ENCODE assay signal across 28 cellular contexts in genomic region chr13:95809429-95809828, GRCh38.
"Had no signal": no experiment of that assay in that cellular context is flagged by ENCODE, and none has a peak within 500 bp of the region (broad histone marks: within the 10 kb centered on the region; RNA-seq: fewer than 3 reads in every experiment).

No MANE protein-coding gene starts in this region.

- H3K4me3 Mint-ChIP-seq: naive thymus-derived CD4-positive, alpha-beta T cell; natural killer cell treated with Interleukin-12 subunit alpha and Interleukin-12 subunit beta and Interleukin-15 and Interleukin-18, amount 100 ng/mL, for 72 hours; stimulated activated naive B cell treated with anti-CD40 and anti-IgM and Interleukin-4, amounts not matched to agents 10 μg/mL and 1 μg/mL and 100 μg/mL, for 72 hours had no signal

- H2AFZ ChIP-seq: hepatocyte, parathyroid adenoma had no signal

- H3K4me3 ChIP-seq: heart right ventricle, hepatocyte, left lung, lung, mucosa of descending colon, skin epidermis, stomach, testis, thyroid gland, transverse colon, upper lobe of left lung, vagina had no signal

- DNase-seq: kidney glomerular epithelial cell; left colon; left lung; midbrain; mucosa of descending colon; naive thymus-derived CD4-positive, alpha-beta T cell; occipital lobe; right cardiac atrium; stimulated activated CD4-positive, alpha-beta T cell treated with anti-CD3 and anti-CD28 coated beads, Interleukin-12 subunit alpha, Interleukin-12 subunit beta, amount 100 ng/mL, for 4 hours; stimulated activated CD4-positive, alpha-beta T cell treated with anti-CD3 and anti-CD28 coated beads, Interleukin-15, amount 100 ng/mL, for 24 hours; stimulated activated CD4-positive, alpha-beta T cell treated with anti-CD3 and anti-CD28 coated beads, Interleukin-2, amount 100 ng/mL, for 24 hours; stimulated activated CD4-positive, alpha-beta T cell treated with anti-CD3 and anti-CD28 coated beads, Interleukin-4, amount 100 ng/mL, for 1 hour; stimulated activated naive B cell treated with anti-CD40 and anti-IgM and Interleukin-4, amounts not matched to agents 10 μg/mL and 1 μg/mL and 100 μg/mL, for 72 hours; stimulated activated naive CD8-positive, alpha-beta T cell treated with anti-CD3 and anti-CD28 coated beads, Interleukin-15, Interleukin-2, amounts not matched to agents 100 U/mL and 50 U/mL, for 24 hours; stomach; testis; thyroid gland; transverse colon had no signal

- H3K4me2 ChIP-seq: hepatocyte had no signal

- H3K36me3 ChIP-seq: neutrophil, thyroid gland, transverse colon had no signal

- H3K36me3 Mint-ChIP-seq: natural killer cell treated with Interleukin-12 subunit alpha and Interleukin-12 subunit beta and Interleukin-15 and Interleukin-18, amount 100 ng/mL, for 72 hours had no signal

- H3K4me1 ChIP-seq: heart right ventricle, left lung, parathyroid adenoma, stomach, testis, thyroid gland, transverse colon, upper lobe of left lung, vagina had no signal

- H3K9ac ChIP-seq: parathyroid adenoma had no signal

- H3K27ac Mint-ChIP-seq: naive thymus-derived CD4-positive, alpha-beta T cell; natural killer cell treated with Interleukin-12 subunit alpha and Interleukin-12 subunit beta and Interleukin-15 and Interleukin-18, amount 100 ng/mL, for 72 hours; stimulated activated naive B cell treated with anti-CD40 and anti-IgM and Interleukin-4, amounts not matched to agents 10 μg/mL and 1 μg/mL and 100 μg/mL, for 72 hours had no signal

- H3K9me3 ChIP-seq: neutrophil, testis, thyroid gland had no signal

- H3K4me1 Mint-ChIP-seq: naive thymus-derived CD4-positive, alpha-beta T cell; stimulated activated naive B cell treated with anti-CD40 and anti-IgM and Interleukin-4, amounts not matched to agents 10 μg/mL and 1 μg/mL and 100 μg/mL, for 72 hours had no signal

- H3K27ac ChIP-seq: heart right ventricle, hepatocyte, left lung, neutrophil, parathyroid adenoma, skin epidermis, stomach, testis, thyroid gland, transverse colon, upper lobe of left lung, vagina had no signal

- H3K27me3 ChIP-seq: heart right ventricle, hepatocyte, left lung, neutrophil, stomach, testis, thyroid gland, transverse colon, upper lobe of left lung, vagina had no signal

- ATAC-seq: left colon; left lung; mucosa of descending colon; naive thymus-derived CD4-positive, alpha-beta T cell; natural killer cell treated with Interleukin-12 subunit alpha and Interleukin-12 subunit beta and Interleukin-15 and Interleukin-18, amount 100 ng/mL, for 72 hours; right cardiac atrium; sciatic nerve; stimulated activated naive B cell treated with anti-CD40 and anti-IgM and Interleukin-4, amounts not matched to agents 10 μg/mL and 1 μg/mL and 100 μg/mL, for 72 hours; stimulated activated naive CD8-positive, alpha-beta T cell treated with anti-CD3 and anti-CD28 coated beads, Interleukin-15, Interleukin-2, amounts not matched to agents 100 U/mL and 50 U/mL, for 24 hours had no signal
